1 cellular context compared by ENCODE assay signal in genomic region chr1:13802782-13803545, GRCh38.
TF ChIP-seq lines count a peak whose summit lies in the region.

No MANE protein-coding gene starts in this region.

TF ChIP-seq in K562, 482 proteins besides CTCF, POLR2A, EP300 and RAD21 (continued from another document):
- TF ChIP-seq, protein P1, sequence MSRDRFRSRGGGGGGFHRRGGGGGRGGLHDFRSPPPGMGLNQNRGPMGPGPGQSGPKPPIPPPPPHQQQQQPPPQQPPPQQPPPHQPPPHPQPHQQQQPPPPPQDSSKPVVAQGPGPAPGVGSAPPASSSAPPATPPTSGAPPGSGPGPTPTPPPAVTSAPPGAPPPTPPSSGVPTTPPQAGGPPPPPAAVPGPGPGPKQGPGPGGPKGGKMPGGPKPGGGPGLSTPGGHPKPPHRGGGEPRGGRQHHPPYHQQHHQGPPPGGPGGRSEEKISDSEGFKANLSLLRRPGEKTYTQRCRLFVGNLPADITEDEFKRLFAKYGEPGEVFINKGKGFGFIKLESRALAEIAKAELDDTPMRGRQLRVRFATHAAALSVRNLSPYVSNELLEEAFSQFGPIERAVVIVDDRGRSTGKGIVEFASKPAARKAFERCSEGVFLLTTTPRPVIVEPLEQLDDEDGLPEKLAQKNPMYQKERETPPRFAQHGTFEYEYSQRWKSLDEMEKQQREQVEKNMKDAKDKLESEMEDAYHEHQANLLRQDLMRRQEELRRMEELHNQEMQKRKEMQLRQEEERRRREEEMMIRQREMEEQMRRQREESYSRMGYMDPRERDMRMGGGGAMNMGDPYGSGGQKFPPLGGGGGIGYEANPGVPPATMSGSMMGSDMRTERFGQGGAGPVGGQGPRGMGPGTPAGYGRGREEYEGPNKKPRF (IDR thresholded peaks at IDR 0.05; ENCODE audit: low read depth, low read length) = no peak
- TF ChIP-seq CXXC5 (CRISPR knock-in tag; IDR thresholded peaks at IDR 0.05) (no peak), EWSR1 (IDR thresholded peaks at IDR 0.05; ENCODE audit: borderline replicate concordance, low read depth, partially characterized antibody) (no peak), TEAD2 (tag; IDR thresholded peaks at IDR 0.05) (no peak), HMGN3 (IDR thresholded peaks at IDR 0.05; ENCODE audit: borderline replicate concordance, extremely low read depth, insufficient read length, low read depth, low read length) (no peak)
